Comparison of ENCODE assay signal across 25 cellular contexts in the genomic region with DNA sequence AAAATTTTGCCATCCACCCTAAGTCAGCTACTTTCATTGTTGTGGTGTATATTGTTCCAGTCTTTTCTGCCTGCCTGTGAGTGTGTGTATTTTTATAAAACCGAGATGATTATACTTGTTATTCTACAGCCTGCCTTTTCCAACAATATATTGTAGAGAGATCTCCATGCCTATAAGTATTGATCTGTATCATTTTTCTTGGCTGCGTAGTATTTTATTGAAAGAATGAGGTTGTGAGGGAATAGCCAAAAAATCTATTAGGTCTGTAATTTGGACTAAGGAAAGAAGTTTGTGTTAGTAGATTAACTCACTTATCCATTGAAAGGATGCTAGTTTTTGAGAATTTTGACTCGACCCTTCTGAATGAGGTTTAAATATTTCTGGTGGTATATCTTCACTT.
"Had no signal": no experiment of that assay in that cellular context is flagged by ENCODE, and none has a peak within 500 bp of the region (broad histone marks: within the 10 kb centered on the region; RNA-seq: fewer than 3 reads in every experiment).

No MANE protein-coding gene starts in this region.

- H3K27me3 ChIP-seq: dorsolateral prefrontal cortex, gastrocnemius medialis, heart right ventricle, ovary, right atrium auricular region, sigmoid colon, suprapubic skin, thyroid gland had no signal

- H3K4me1 ChIP-seq: right atrium auricular region had no signal

- H3K27ac Mint-ChIP-seq: type B pancreatic cell had no signal

- H3K4me3 ChIP-seq: dorsolateral prefrontal cortex, gastrocnemius medialis, heart right ventricle, ovary, right atrium auricular region, sigmoid colon, skin epidermis, suprapubic skin, thyroid gland had no signal

- H3K36me3 ChIP-seq: gastrocnemius medialis, ovary, right atrium auricular region, suprapubic skin, thyroid gland had no signal

- H3K4me3 Mint-ChIP-seq: neural crest cell, type B pancreatic cell had no signal

- DNase-seq: cortex of kidney; dorsolateral prefrontal cortex; effector CD8-positive, alpha-beta T cell; gastrocnemius medialis; heart right ventricle; hypothalamus; kidney glomerular epithelial cell; mammary epithelial cell; naive thymus-derived CD4-positive, alpha-beta T cell; nucleus accumbens; ovary; sigmoid colon; stimulated activated CD4-positive, alpha-beta T cell treated with anti-CD3 and anti-CD28 coated beads, Interleukin-2, amount 100 ng/mL, for 24 hours; stimulated activated CD4-positive, alpha-beta T cell treated with anti-CD3 and anti-CD28 coated beads, Interleukin-4, amount 100 ng/mL, for 4 hours; stimulated activated naive CD4-positive, alpha-beta T cell; thyroid gland had no signal

- H3K4me1 Mint-ChIP-seq: neural crest cell had no signal

- FAIRE-seq: endometrium, islet of Langerhans, urothelium cell line had no signal

- ATAC-seq: esophagus mucosa; gastrocnemius medialis; heart right ventricle; naive thymus-derived CD4-positive, alpha-beta T cell had no signal

- H3K27ac ChIP-seq: dorsolateral prefrontal cortex, heart right ventricle, ovary, right atrium auricular region, sigmoid colon, skin epidermis, suprapubic skin, thyroid gland had no signal

- H3K27me3 Mint-ChIP-seq: naive thymus-derived CD4-positive, alpha-beta T cell; type B pancreatic cell had no signal

- H3K9me3 ChIP-seq: gastrocnemius medialis, ovary, right atrium auricular region, sigmoid colon, suprapubic skin, thyroid gland had no signal
